18 cellular contexts compared by ENCODE assay signal in the genomic region with DNA sequence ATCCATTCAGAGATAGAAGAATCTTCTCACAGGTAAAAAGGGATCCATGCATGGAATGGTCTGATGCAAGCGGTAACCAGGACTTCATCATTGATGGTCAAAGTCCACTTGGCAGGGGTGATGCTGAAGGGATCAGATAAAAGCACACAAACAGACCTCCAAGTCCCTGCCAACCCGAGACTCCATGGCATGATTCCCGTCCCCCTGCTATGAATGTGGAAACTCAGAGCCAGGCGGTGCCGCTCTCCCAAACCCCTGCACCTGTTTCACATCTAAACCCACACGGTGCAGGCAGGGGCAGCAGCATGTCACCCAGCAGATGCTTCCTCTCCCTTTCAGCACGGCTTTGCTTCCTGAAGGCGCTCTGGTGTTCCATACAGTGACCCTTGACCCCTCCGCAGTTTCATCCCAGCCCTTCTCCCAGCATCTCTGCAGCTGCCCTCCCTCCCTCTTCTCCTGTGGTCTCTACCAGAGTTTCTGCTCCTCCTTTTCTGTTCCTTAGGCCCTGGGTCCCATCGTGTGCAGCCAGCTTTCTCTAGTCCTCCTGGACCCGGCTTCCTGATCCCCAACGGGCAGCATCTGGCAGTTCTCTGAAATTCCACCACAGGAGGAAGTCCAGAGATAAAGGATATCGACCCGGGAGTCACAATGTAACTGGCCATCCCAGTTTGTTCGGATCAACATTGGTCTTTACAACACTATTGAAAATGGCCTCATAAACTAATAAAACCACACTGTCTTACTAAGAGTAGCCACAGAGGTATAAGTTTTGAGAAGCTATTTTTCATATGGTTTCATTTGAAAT.
DNase-seq lines count a peak whose midpoint lies in the region; ATAC-seq, FAIRE-seq and TF ChIP-seq lines count a peak whose summit lies in the region.
"Had no signal": no experiment of that assay in that cellular context is flagged by ENCODE, and none has a peak within 500 bp of the region (broad histone marks: within the 10 kb centered on the region; RNA-seq: fewer than 3 reads in every experiment).

No MANE protein-coding gene starts in this region.

- ATAC-seq in natural killer cell treated with Interleukin-12 subunit alpha and Interleukin-12 subunit beta and Interleukin-15 and Interleukin-18, amount 100 ng/mL, for 72 hours: peak; percentile 9 to 32
- ATAC-seq in natural killer cell: no peak
- no peak for ATAC-seq in GM18861 (IDR thresholded peaks at IDR 0.05; ENCODE audit: unreplicated experiment)
- ATAC-seq: activated CD8-positive, alpha-beta T cell treated with anti-CD3 and anti-CD28 coated beads, Interleukin-2, amount 10 ng/mL, durations not matched to agents 7 days and 5 days; effector memory CD8-positive, alpha-beta T cell had no signal

- H3K4ac ChIP-seq in H1 (replicated peaks; ENCODE audit: insufficient read length, low read depth, low read length): no peak overlapping the region

- intact Hi-C loops in natural killer cell (cut with micrococcal nuclease) (no loop called here), ascending aorta (cut with DNase I) (no loop called here)

- no peak overlapping the region for H2BK15ac ChIP-seq in H1 (ENCODE audit: low read length)

- no peak overlapping the region for H4K91ac ChIP-seq in H1 (replicated peaks; ENCODE audit: insufficient read length, low read length)

- H3K9me3 ChIP-seq in H1 (ENCODE audit: insufficient read depth in 2 of 2, low read depth in 1 of 2, low read length in 1 of 2): no peaks in the 10 kb centered on the region
- peaks cover 0 to 10% of the 10 kb centered on the region in 2 donors for H3K9me3 ChIP-seq in ascending aorta

- TF ChIP-seq EP300 in H1 (IDR thresholded peaks at IDR 0.05; ENCODE audit: borderline replicate concordance in 1 of 2, low read depth in 2 of 2, low read length in 2 of 2): no peak

- H3K27ac ChIP-seq in H1 (ENCODE audit: low read depth, low read length) (no peak overlapping the region), ascending aorta (no peak overlapping the region)

- POLR2A ChIA-PET in H1 (lab: Charles Lee; ENCODE audit: partially characterized antibody): no interaction called here
- POLR2A ChIA-PET in HEK293T (lab: Yijun Ruan, JAX): no interaction called here

- no peak overlapping the region for H4K5ac ChIP-seq in H1 (ENCODE audit: insufficient read length, low read depth, low read length)

- H3K27me3 Mint-ChIP-seq in natural killer cell treated with Interleukin-12 subunit alpha and Interleukin-12 subunit beta and Interleukin-15 and Interleukin-18, amount 100 ng/mL, for 72 hours: peaks cover 0 to under 1% of the 10 kb centered on the region in 2 donors
- no peaks in the 10 kb centered on the region for H3K27me3 Mint-ChIP-seq in natural killer cell (ENCODE audit: low read depth in 2 of 2)
- peaks cover 3% of the 10 kb centered on the region for H3K27me3 Mint-ChIP-seq in neural crest cell (ENCODE audit: low read depth)

- H3K23me2 ChIP-seq in H1 (ENCODE audit: low read depth, low read length): no peaks in the 10 kb centered on the region

- no peak overlapping the region for H2BK20ac ChIP-seq in H1 (ENCODE audit: low read length)

- no peak overlapping the region for H3K4me2 ChIP-seq in H1 (ENCODE audit: insufficient read depth in 1 of 2, low read depth in 2 of 2, low read length in 2 of 2)

- H4K8ac ChIP-seq in H1 (ENCODE audit: extremely low read depth, insufficient read depth, low read length): no peak overlapping the region

- H3K79me2 ChIP-seq in H1 (ENCODE audit: control insufficient read depth in 1 of 2, insufficient read depth in 2 of 2, low read length in 2 of 2): no peaks in the 10 kb centered on the region

- H3K36me3 ChIP-seq in H1 (ENCODE audit: control insufficient read depth in 2 of 4, insufficient read depth in 4 of 4, low read length in 3 of 4): no peaks in the 10 kb centered on the region
- H3K36me3 ChIP-seq in ascending aorta: no peaks in the 10 kb centered on the region
- H3K36me3 ChIP-seq: MG63 had no signal

- H2BK5ac ChIP-seq in H1 (ENCODE audit: low read depth, low read length): no peak overlapping the region

- H3K27me3 ChIP-seq in H1 (replicated peaks in 1 of 4; ENCODE audit: control insufficient read depth in 3 of 4, extremely low read depth in 1 of 4, insufficient read depth in 3 of 4, low read length in 3 of 4): no peaks in the 10 kb centered on the region; a peak in 2 of 7 replicates
- H3K27me3 ChIP-seq in ascending aorta: no peaks in the 10 kb centered on the region
- H3K27me3 ChIP-seq: MG63 had no signal

- WGBS in H1 (ENCODE audit: extremely low coverage in 1 of 2, insufficient coverage in 1 of 2, insufficient read length in 1 of 2, insufficient replicate concordance in 2 of 2, low coverage in 1 of 2, low lambda C conversion rate in 2 of 2, missing lambda C conversion rate in 1 of 2), 2 experiments: 91% methylated on average over 15 of the region's 15 CpGs; no CpG with 5 or more reads in 1 of the 2 experiments

- H3K56ac ChIP-seq in H1 (replicated peaks; ENCODE audit: insufficient read length, low read depth, low read length): no peak overlapping the region

- H3K36me3 Mint-ChIP-seq in natural killer cell treated with Interleukin-12 subunit alpha and Interleukin-12 subunit beta and Interleukin-15 and Interleukin-18, amount 100 ng/mL, for 72 hours: no peaks in the 10 kb centered on the region
- H3K36me3 Mint-ChIP-seq in natural killer cell (no peaks in the 10 kb centered on the region), neural crest cell (ENCODE audit: low read depth) (no peaks in the 10 kb centered on the region)
- H3K36me3 Mint-ChIP-seq: CD4-positive, alpha-beta memory T cell; type B pancreatic cell had no signal

- no peak overlapping the region for H3K14ac ChIP-seq in H1 (ENCODE audit: insufficient read length)

- H3K4me3 ChIP-seq in H1 (ENCODE audit: extremely low read depth in 1 of 4, insufficient read depth in 2 of 4, low read depth in 3 of 4, low read length in 4 of 4) (no peak overlapping the region), ascending aorta (no peak overlapping the region)
- H3K4me3 ChIP-seq: MG63 had no signal

- H2BK120ac ChIP-seq in H1 (replicated peaks; ENCODE audit: low read depth, low read length): no peak overlapping the region

- TF ChIP-seq RAD21 in H1 (IDR thresholded peaks at IDR 0.05 in 1 of 2, conservative IDR thresholded peaks at IDR 0.05 in 1 of 2; ENCODE audit: low read depth in 2 of 2, low read length in 2 of 2): no peak

- H2BK12ac ChIP-seq in H1 (ENCODE audit: low read depth, low read length): peak overlapping the region; percentile 80; the same call in 1 of the 2 replicates

- H3K79me1 ChIP-seq in H1 (ENCODE audit: low read depth, low read length): no peaks in the 10 kb centered on the region

- peak overlapping the region; percentile 45; the same call in 1 of the 2 replicates for H2AK5ac ChIP-seq in H1 (ENCODE audit: low read depth, low read length)

- TF ChIP-seq CTCF in natural killer cell (IDR thresholded peaks at IDR 0.05): no peak
- no peak for TF ChIP-seq CTCF in H1 (IDR thresholded peaks at IDR 0.05; ENCODE audit: control extremely low read depth in 1 of 3, insufficient read depth in 1 of 3, low read depth in 1 of 3, low read length in 3 of 3)
- no peak for TF ChIP-seq CTCF in neural crest cell (conservative IDR thresholded peaks at IDR 0.05)
- no peak for TF ChIP-seq CTCF in ascending aorta (IDR thresholded peaks at IDR 0.05)

- DNase-seq in natural killer cell treated with Interleukin-12 subunit alpha and Interleukin-12 subunit beta and Interleukin-15 and Interleukin-18, amount 100 ng/mL, for 72 hours (ENCODE audit: low spot score): no peak
- DNase-seq in natural killer cell (no peak), H1 (ENCODE audit: low read depth in 1 of 2, low spot score in 2 of 2) (peak in 1 of 2 experiments; percentile 29), neural crest cell (ENCODE audit: low read depth, low spot score) (no peak), HEK293T (ENCODE audit: extremely low spot score) (no peak), NCI-H1417 (lab: John Stamatoyannopoulos, UW) (no peak), ascending aorta (ENCODE audit: low spot score in 2 of 2) (no peak)
- DNase-seq: ACHN; activated CD8-positive, alpha-beta T cell treated with anti-CD3 and anti-CD28 coated beads, Interleukin-2, amount 10 ng/mL, durations not matched to agents 7 days and 5 days; CD4-positive, alpha-beta memory T cell; central memory CD4-positive, alpha-beta T cell; effector memory CD8-positive, alpha-beta T cell; MG63; NCI-H1930 had no signal

- H3K4me1 ChIP-seq in H1 (replicated peaks in 1 of 4; ENCODE audit: control insufficient read depth in 3 of 4, insufficient read depth in 4 of 4, low read length in 3 of 4) (no peaks in the 10 kb centered on the region), ascending aorta (peaks cover 0 to 5% of the 10 kb centered on the region in 2 donors)

- no peak overlapping the region for H3K23ac ChIP-seq in H1 (ENCODE audit: insufficient read length)

- no peak overlapping the region for H3K9ac ChIP-seq in H1 (replicated peaks in 1 of 4; ENCODE audit: extremely low read depth in 1 of 4, low read depth in 3 of 4, low read length in 3 of 4)

- no peak for TF ChIP-seq POLR2A in H1 (IDR thresholded peaks at IDR 0.05; ENCODE audit: control extremely low read depth in 1 of 2, low read depth in 2 of 2, low read length in 2 of 2)

- H3K4me1 Mint-ChIP-seq in natural killer cell treated with Interleukin-12 subunit alpha and Interleukin-12 subunit beta and Interleukin-15 and Interleukin-18, amount 100 ng/mL, for 72 hours (ENCODE audit: low read depth in 2 of 2): peaks cover 0 to 3% of the 10 kb centered on the region in 2 donors
- no peaks in the 10 kb centered on the region for H3K4me1 Mint-ChIP-seq in natural killer cell
- H3K4me1 Mint-ChIP-seq in neural crest cell: peaks cover 27% of the 10 kb centered on the region

- no peak overlapping the region for H3K27ac Mint-ChIP-seq in natural killer cell treated with Interleukin-12 subunit alpha and Interleukin-12 subunit beta and Interleukin-15 and Interleukin-18, amount 100 ng/mL, for 72 hours
- H3K27ac Mint-ChIP-seq in natural killer cell (no peak overlapping the region), neural crest cell (ENCODE audit: unreplicated experiment) (peak overlapping the region; percentile 67)
- H3K27ac Mint-ChIP-seq: activated CD8-positive, alpha-beta T cell treated with anti-CD3 and anti-CD28 coated beads, Interleukin-2, amount 10 ng/mL, durations not matched to agents 7 days and 5 days; activated T-helper 2 cell treated with anti-CD3 and anti-CD28 coated beads, Interferon-gamma antibody, Interleukin-2, Interleukin-4, amounts not matched to agents 10 μg/mL and 5 μg/mL and 100 μg/mL, durations not matched to agents 14 hours and 24 hours and 36 hours; CD4-positive, alpha-beta memory T cell; effector memory CD8-positive, alpha-beta T cell; type B pancreatic cell had no signal

- no peak overlapping the region for H3K18ac ChIP-seq in H1 (ENCODE audit: extremely low read depth, low read length)

- no peaks in the 10 kb centered on the region for H4K20me1 ChIP-seq in H1 (replicated peaks in 1 of 2; ENCODE audit: control insufficient read depth in 1 of 2, insufficient read depth in 2 of 2, low read length in 2 of 2)

- no peak overlapping the region for H2AFZ ChIP-seq in H1 (ENCODE audit: low read length)

- CTCF ChIA-PET in H1 (lab: Charles Lee; ENCODE audit: partially characterized antibody) (interaction anchor here (0.8 to 1.0 kb wide), 2 partner anchors 14 to 500 kb away, joined by 3 read pairs; no protein-coding TSS in a partner anchor), HEK293T (lab: Yijun Ruan, JAX) (no interaction called here)

- H3K4me3 Mint-ChIP-seq in natural killer cell treated with Interleukin-12 subunit alpha and Interleukin-12 subunit beta and Interleukin-15 and Interleukin-18, amount 100 ng/mL, for 72 hours: no peak overlapping the region
- no peak overlapping the region for H3K4me3 Mint-ChIP-seq in natural killer cell
- no peak overlapping the region for H3K4me3 Mint-ChIP-seq in neural crest cell
- H3K4me3 Mint-ChIP-seq: activated CD8-positive, alpha-beta T cell treated with anti-CD3 and anti-CD28 coated beads, Interleukin-2, amount 10 ng/mL, durations not matched to agents 7 days and 5 days; CD4-positive, alpha-beta memory T cell; effector memory CD8-positive, alpha-beta T cell; type B pancreatic cell had no signal

- no peak for FAIRE-seq in H1 (lab: Jason Lieb, UNC)
- FAIRE-seq: keratinocyte had no signal

- peaks cover 3% of the 10 kb centered on the region for H3K9me3 Mint-ChIP-seq in natural killer cell treated with Interleukin-12 subunit alpha and Interleukin-12 subunit beta and Interleukin-15 and Interleukin-18, amount 100 ng/mL, for 72 hours
- H3K9me3 Mint-ChIP-seq in natural killer cell: no peaks in the 10 kb centered on the region
- no peaks in the 10 kb centered on the region for H3K9me3 Mint-ChIP-seq in neural crest cell

Comparison
In these comparisons a context has a peak if more than half of its experiments do, and no peak if none do; other contexts are left out.
1. ATAC-seq: peak in natural killer cell treated with Interleukin-12 subunit alpha and Interleukin-12 subunit beta and Interleukin-15 and Interleukin-18, amount 100 ng/mL, for 72 hours (2 of 2); none in natural killer cell (0 of 3) and GM18861 (single experiment).